In the genomic region with DNA sequence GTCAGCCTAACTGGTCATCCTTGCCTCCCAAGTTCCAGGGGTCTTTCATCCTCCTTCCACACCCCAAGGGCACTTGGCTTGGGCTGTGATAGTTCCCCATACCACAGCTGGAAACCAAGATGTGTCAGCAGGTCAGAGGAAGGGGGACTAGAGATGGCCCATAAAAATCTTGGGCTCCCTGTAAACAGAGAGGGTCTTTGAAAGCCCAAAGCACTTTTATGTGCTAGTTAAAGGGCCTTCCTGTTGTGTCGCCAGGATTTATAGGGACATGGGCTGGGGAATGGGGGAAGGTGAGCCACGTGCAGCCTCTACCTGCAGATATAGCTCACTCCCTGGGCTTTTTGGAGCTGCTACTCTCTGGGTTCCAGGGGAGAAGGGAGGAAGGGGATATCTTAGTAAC, we compare ENCODE assay signal across 13 cellular contexts. TPM values are rescaled to one million over a fixed set of nuclear protein-coding genes. Genes with fewer than 3 reads are reported as not detected.
"Had no signal": no experiment of that assay in that cellular context is flagged by ENCODE, and none has a peak within 500 bp of the region (broad histone marks: within the 10 kb centered on the region; RNA-seq: fewer than 3 reads in every experiment).

No MANE protein-coding gene starts in this region.

- H3K4me2 ChIP-seq: GM23338, KMS-11 had no signal

- H3K27ac ChIP-seq: HL-60, KMS-11 had no signal

- H3K4me1 ChIP-seq: HAP-1 had no signal

- H2AFZ ChIP-seq: GM23338 had no signal

- H3K9me3 ChIP-seq: HAP-1 had no signal

- H3K4me3 ChIP-seq: GM23338, HAP-1 had no signal

- H3K36me3 ChIP-seq: HAP-1 had no signal

- ATAC-seq: GM23338, HCT116, HepG2 had no signal

- H3K9ac ChIP-seq: KMS-11 had no signal

- DNase-seq: H7, HFFc6, Karpas-422, KBM-7 had no signal

RNA-seq across cellular contexts. Expression of a gene that starts 11.9 kb away (rescaled TPM):
- total RNA-seq: GM23338, H4, H7, HepG2, HT1080 had no signal
- polyA plus RNA-seq: GM23338, HepG2, IgD-negative memory B cell had no signal

RNA-seq across cellular contexts. Expression of a gene that starts 29.9 kb away (rescaled TPM):
- total RNA-seq: GM23338, H4, HepG2, HT1080 had no signal
- polyA plus RNA-seq: GM23338, HepG2, IgD-negative memory B cell had no signal

RNA-seq across cellular contexts. Expression of a gene that starts 50.0 kb away (rescaled TPM):
- total RNA-seq: HepG2, HT1080 had no signal
- polyA plus RNA-seq: HepG2, IgD-negative memory B cell had no signal
